In the genomic region with DNA sequence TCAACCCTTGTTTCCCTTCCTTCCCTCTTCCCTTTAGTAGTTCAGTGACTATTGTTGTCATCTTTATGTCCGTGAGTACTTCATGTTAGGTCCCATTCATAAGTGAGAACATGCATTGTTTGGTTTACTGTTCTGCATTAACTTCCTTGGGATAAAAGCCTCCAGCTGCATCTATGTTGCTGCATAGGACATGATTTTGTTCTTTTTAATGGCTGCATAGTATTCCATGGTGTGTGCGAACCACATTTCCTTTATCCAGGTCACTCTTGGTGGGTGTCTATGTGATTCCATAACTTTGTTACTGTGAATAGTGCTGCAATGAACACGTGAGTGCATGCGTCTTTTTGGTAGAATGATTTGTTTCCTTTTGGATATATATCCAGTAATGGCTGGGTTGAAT, we compare ENCODE assay signal across 8 cellular contexts.
"Had no signal": no experiment of that assay in that cellular context is flagged by ENCODE, and none has a peak within 500 bp of the region (broad histone marks: within the 10 kb centered on the region; RNA-seq: fewer than 3 reads in every experiment).

No MANE protein-coding gene starts in this region.

- ATAC-seq: GM23338, HepG2 had no signal

- H3K27ac Mint-ChIP-seq: GM23338, H9, HFFc6 had no signal

- H3K4me3 Mint-ChIP-seq: GM23338, H9, HFFc6 had no signal

- H3K4me3 ChIP-seq: GM23338 had no signal

- DNase-seq: H9, HCEC 1CT, HFFc6, KBM-7 had no signal

- H3K4me2 ChIP-seq: GM23338, KMS-11 had no signal

- H3K27ac ChIP-seq: HL-60, KMS-11 had no signal

- H3K4me1 Mint-ChIP-seq: GM23338, H9 had no signal

- H3K9ac ChIP-seq: KMS-11 had no signal

- H3K9me3 Mint-ChIP-seq: GM23338, H9 had no signal

- H2AFZ ChIP-seq: GM23338 had no signal
